In the genomic region with DNA sequence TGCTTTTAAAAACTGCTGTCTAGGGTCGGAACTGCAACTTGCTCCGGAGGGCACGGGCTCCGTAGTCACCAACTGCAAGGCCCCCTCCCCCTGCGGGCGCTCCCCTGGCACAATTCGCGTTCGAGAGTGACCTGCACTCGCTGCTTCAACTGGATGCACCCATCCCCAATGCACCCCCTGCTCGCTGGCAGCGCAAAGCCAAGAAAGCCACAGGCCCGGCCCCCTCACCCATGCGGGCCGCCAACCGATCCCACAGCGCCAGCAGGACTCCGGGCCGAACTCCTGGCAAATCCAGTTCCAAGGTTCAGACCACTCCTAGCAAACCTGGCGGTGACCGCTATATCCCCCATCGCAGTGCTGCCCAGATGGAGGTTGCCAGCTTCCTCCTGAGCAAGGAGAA, we compare ENCODE assay signal across 10 cellular contexts.
"Had no signal": no experiment of that assay in that cellular context is flagged by ENCODE, and none has a peak within 500 bp of the region (broad histone marks: within the 10 kb centered on the region; RNA-seq: fewer than 3 reads in every experiment).

No MANE protein-coding gene starts in this region.

- H3K27ac Mint-ChIP-seq: HFFc6, IgD-negative memory B cell had no signal

- H3K27me3 Mint-ChIP-seq: IgD-negative memory B cell had no signal

- ATAC-seq: HCT116, HepG2 had no signal

- H3K4me3 ChIP-seq: GM23248, HAP-1 had no signal

- H3K4me1 ChIP-seq: HAP-1 had no signal

- H2AFZ ChIP-seq: GM23248 had no signal

- H3K9me3 ChIP-seq: HAP-1 had no signal

- H3K36me3 Mint-ChIP-seq: IgD-negative memory B cell had no signal

- H3K4me3 Mint-ChIP-seq: HFFc6, IgD-negative memory B cell had no signal

- H3K36me3 ChIP-seq: HAP-1 had no signal

- H3K4me1 Mint-ChIP-seq: IgD-negative memory B cell had no signal

- H3K27ac ChIP-seq: GM23248, HL-60 had no signal

- DNase-seq: GM23248, GOT3, H7, HFFc6, KBM-7 had no signal

- H3K9ac ChIP-seq: GM23248 had no signal

- H3K9me3 Mint-ChIP-seq: HFFc6, IgD-negative memory B cell had no signal
